In genomic region chr18:23972416-23972815, GRCh38 we compare ENCODE assay signal across 13 cellular contexts. TPM values are rescaled to one million over a fixed set of nuclear protein-coding genes. Genes with fewer than 3 reads are reported as not detected.
A peak's percentile ranks its signal among the peaks of the same experiment; 100 is the strongest.
DNase-seq lines count a peak whose midpoint lies in the region; ATAC-seq, FAIRE-seq and TF ChIP-seq lines count a peak whose summit lies in the region.
"Had no signal": no experiment of that assay in that cellular context is flagged by ENCODE, and none has a peak within 500 bp of the region (broad histone marks: within the 10 kb centered on the region; RNA-seq: fewer than 3 reads in every experiment).

No MANE protein-coding gene starts in this region.

- peak overlapping the region; percentile 6 for H3K4me2 ChIP-seq in keratinocyte (ENCODE audit: control insufficient read depth, extremely low read depth, insufficient read depth, low read depth, low read length)

- H3K27ac ChIP-seq in WERI-Rb-1, result peak overlapping the region; percentile 80
- no peak overlapping the region for H3K27ac ChIP-seq in keratinocyte (ENCODE audit: control insufficient read depth, insufficient read depth, low read length)
- no peak overlapping the region for H3K27ac ChIP-seq in tibial nerve
- no peak overlapping the region for H3K27ac ChIP-seq in esophagus muscularis mucosa (replicated peaks in 1 of 4)
- H3K27ac ChIP-seq: colonic mucosa, SJCRH30 had no signal

- no peak for DNase-seq in GM18507 (ENCODE audit: extremely low spot score, insufficient read length, low read depth)
- no peak for DNase-seq in WERI-Rb-1
- DNase-seq in keratinocyte (ENCODE audit: low read depth, low spot score), result no peak
- no peak for DNase-seq in effector CD8-positive, alpha-beta T cell (lab: John Stamatoyannopoulos, UW)
- DNase-seq in pons (ENCODE audit: low spot score), result no peak
- DNase-seq in tibial nerve (ENCODE audit: low spot score in 2 of 2), result no peak
- DNase-seq in esophagus muscularis mucosa (ENCODE audit: extremely low spot score), result no peak
- DNase-seq: colonic mucosa, mesendoderm, NCI-H2227 treated with DMSO at 0.1 percent for 48 hours, retina, SJCRH30 had no signal

- H3K4me3 ChIP-seq in WERI-Rb-1 (ENCODE audit: low read depth, low read length) (no peak overlapping the region), keratinocyte (ENCODE audit: control insufficient read depth in 2 of 3, extremely low read depth in 1 of 3, insufficient read depth in 2 of 3, low read depth in 1 of 3, low read length in 3 of 3) (no peak overlapping the region), tibial nerve (no peak overlapping the region), esophagus muscularis mucosa (no peak overlapping the region)
- H3K4me3 ChIP-seq: colonic mucosa, SJCRH30 had no signal

- no peaks in the 10 kb centered on the region for H3K36me3 ChIP-seq in WERI-Rb-1
- no peaks in the 10 kb centered on the region for H3K36me3 ChIP-seq in keratinocyte (ENCODE audit: control insufficient read depth in 2 of 2, extremely low read depth in 1 of 2, insufficient read depth in 2 of 2, low read length in 2 of 2)
- no peaks in the 10 kb centered on the region for H3K36me3 ChIP-seq in tibial nerve
- no peaks in the 10 kb centered on the region for H3K36me3 ChIP-seq in esophagus muscularis mucosa
- H3K36me3 ChIP-seq: colonic mucosa, SJCRH30 had no signal

- no peaks in the 10 kb centered on the region for H4K20me1 ChIP-seq in keratinocyte (ENCODE audit: control insufficient read depth, extremely low read depth, insufficient read depth, low read length)

- intact Hi-C loops in esophagus muscularis mucosa (cut with DNase I), result no loop called here

- no peak overlapping the region for H3K9ac ChIP-seq in keratinocyte (ENCODE audit: control insufficient read depth, extremely low read depth, insufficient read depth, low read length)

- no peak for TF ChIP-seq CTCF in WERI-Rb-1 (IDR thresholded peaks at IDR 0.05; ENCODE audit: low read depth, low read length)
- TF ChIP-seq CTCF in keratinocyte (optimal IDR thresholded peaks at IDR 0.05 in 1 of 3, IDR thresholded peaks at IDR 0.05 in 1 of 3, conservative IDR thresholded peaks at IDR 0.05 in 1 of 3; ENCODE audit: extremely low read depth in 1 of 3, insufficient read depth in 2 of 3, low read length in 3 of 3), result no peak
- TF ChIP-seq CTCF in tibial nerve (IDR thresholded peaks at IDR 0.05), result no peak
- no peak for TF ChIP-seq CTCF in esophagus muscularis mucosa (IDR thresholded peaks at IDR 0.05)

- WGBS in tibial nerve, 2 donors, result 66 to 72% methylated on average over 6 of the region's 6 CpGs
- WGBS in esophagus muscularis mucosa, result 79% methylated on average over 6 of the region's 6 CpGs

- H3K4me1 ChIP-seq in keratinocyte (ENCODE audit: control insufficient read depth, extremely low read depth, insufficient read depth, low read length) (no peaks in the 10 kb centered on the region), tibial nerve (peaks cover 0 to 8% (median 0%) of the 10 kb centered on the region in 4 donors), esophagus muscularis mucosa (no peaks in the 10 kb centered on the region)
- H3K4me1 ChIP-seq: colonic mucosa had no signal

- no peaks in the 10 kb centered on the region for H3K9me1 ChIP-seq in keratinocyte (ENCODE audit: control insufficient read depth, extremely low read depth, insufficient read depth, low read length)

- no peaks in the 10 kb centered on the region for H3K79me2 ChIP-seq in keratinocyte (ENCODE audit: control insufficient read depth, insufficient read depth, low read length)

- FAIRE-seq in GM18507 (lab: Jason Lieb, UNC) (peak; percentile 72), keratinocyte (lab: Jason Lieb, UNC) (peak; percentile 73)

- TF ChIP-seq EP300 in tibial nerve (IDR thresholded peaks at IDR 0.05), result no peak
- TF ChIP-seq EP300 in esophagus muscularis mucosa (IDR thresholded peaks at IDR 0.05), result no peak

- no peaks in the 10 kb centered on the region for H3K27me3 ChIP-seq in WERI-Rb-1 (ENCODE audit: insufficient read depth, low read depth, severe bottlenecking)
- no peaks in the 10 kb centered on the region for H3K27me3 ChIP-seq in keratinocyte (ENCODE audit: control insufficient read depth, extremely low read depth, insufficient read depth, low read length)
- H3K27me3 ChIP-seq in tibial nerve, result no peaks in the 10 kb centered on the region
- H3K27me3 ChIP-seq in esophagus muscularis mucosa, result no peaks in the 10 kb centered on the region
- H3K27me3 ChIP-seq: colonic mucosa, SJCRH30 had no signal

- no peak overlapping the region for H2AFZ ChIP-seq in keratinocyte (ENCODE audit: control insufficient read depth, low read length)

- dilution Hi-C loops in keratinocyte (cut with MboI; ENCODE audit: extremely low pct_ligation_motif_present, low sequenced_read_pairs), result no loop called here

- H3K9me3 ChIP-seq in WERI-Rb-1 (ENCODE audit: severe bottlenecking) (peaks cover 3% of the 10 kb centered on the region), keratinocyte (ENCODE audit: control insufficient read depth, low read depth, low read length) (no peaks in the 10 kb centered on the region), tibial nerve (no peaks in the 10 kb centered on the region), esophagus muscularis mucosa (no peaks in the 10 kb centered on the region)
- H3K9me3 ChIP-seq: colonic mucosa, SJCRH30 had no signal

- no peak for TF ChIP-seq POLR2A in tibial nerve (IDR thresholded peaks at IDR 0.05)
- TF ChIP-seq POLR2A in esophagus muscularis mucosa (IDR thresholded peaks at IDR 0.05; ENCODE audit: low read depth), result no peak

- ATAC-seq in HG02610 (IDR thresholded peaks at IDR 0.05; ENCODE audit: unreplicated experiment), result peak; percentile 91

RNA-seq across cellular contexts. Expression of gene TTC39C, which starts 42.1 kb away (rescaled TPM):
- 13.3 to 26.8 TPM (median 25.0 TPM) in 3 replicates for polyA plus RNA-seq in keratinocyte
- polyA plus RNA-seq in keratinocyte (2011; ENCODE audit: low read depth), result 29.0 TPM
- polyA plus RNA-seq in keratinocyte (2011; cell fraction: cytosol; rRNA removed), result 15.7 and 22.9 TPM in 2 replicates
- 14.3 and 15.3 TPM in 2 replicates for polyA plus RNA-seq in keratinocyte (2011; cell fraction: nucleus; rRNA removed)
- polyA plus RNA-seq in keratinocyte (2012; ENCODE audit: low replicate concordance), result 18.0 and 20.9 TPM in 2 replicates
- polyA minus RNA-seq in keratinocyte, result 14.6 to 36.1 TPM (median 21.8 TPM) in 3 replicates
- polyA minus RNA-seq in keratinocyte (2011; cell fraction: cytosol; rRNA and poly(A)+ RNA removed), result 28.2 TPM
- 17.8 and 35.6 TPM in 2 replicates for polyA minus RNA-seq in keratinocyte (2011; cell fraction: nucleus; rRNA and poly(A)+ RNA removed)
- total RNA-seq in tibial nerve (10 to 100 TPM; 22.6 to 35.1 (median 29.3) TPM), esophagus muscularis mucosa (10 to 100 TPM; 32.3 to 45.4 (median 34.8) TPM)
